ENCODE assay signal across 8 cellular contexts in the genomic region with DNA sequence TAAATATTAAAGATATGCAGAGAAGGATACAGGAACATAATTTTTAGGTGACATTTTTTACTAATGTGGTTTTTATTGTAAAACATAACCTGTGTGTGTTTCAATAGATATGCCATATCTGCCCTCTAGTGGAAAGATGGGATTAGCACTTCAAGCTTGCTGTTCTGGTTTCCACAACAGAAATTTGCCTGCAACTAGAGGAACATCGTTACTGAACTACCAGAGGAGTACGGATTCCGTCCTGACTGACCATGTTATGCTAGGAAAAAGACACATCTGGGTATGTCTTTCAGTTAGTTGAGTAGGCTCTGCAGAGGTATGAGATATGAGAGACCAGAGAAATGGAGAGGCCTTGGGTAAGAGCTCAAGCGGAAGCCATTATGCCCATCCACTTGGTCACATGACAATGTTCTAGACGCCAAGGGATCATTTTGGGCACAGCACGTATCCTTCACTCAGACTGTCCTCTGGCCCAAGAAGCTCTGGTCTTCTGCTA.
DNase-seq lines count a peak whose midpoint lies in the region; ATAC-seq, FAIRE-seq and TF ChIP-seq lines count a peak whose summit lies in the region.

No MANE protein-coding gene starts in this region.

- no peaks in the 10 kb centered on the region for H3K9me2 ChIP-seq in GM23338 (ENCODE audit: insufficient read depth)

- FAIRE-seq in G401.6 (lab: Jason Lieb, UNC) (peak; percentile 94), bronchial epithelial cell (lab: Jason Lieb, UNC) (peak; percentile 50)

- H3K36me3 ChIP-seq in GM23338 (ENCODE audit: insufficient read depth) (no peaks in the 10 kb centered on the region), bronchial epithelial cell (ENCODE audit: control insufficient read depth, insufficient read depth, low read length) (no peaks in the 10 kb centered on the region), kidney epithelial cell (ENCODE audit: control insufficient read depth, insufficient read depth, low read length) (no peaks in the 10 kb centered on the region)

- H3F3A ChIP-seq in GM23338 (replicated peaks; ENCODE audit: low read depth): no peaks in the 10 kb centered on the region

- H3K4me1 ChIP-seq in GM23338 (ENCODE audit: insufficient read depth): peaks cover 17% of the 10 kb centered on the region

- no peaks in the 10 kb centered on the region for H4K20me1 ChIP-seq in GM23338 (replicated peaks; ENCODE audit: insufficient read depth)

- no peaks in the 10 kb centered on the region for H3K79me2 ChIP-seq in GM23338 (replicated peaks; ENCODE audit: insufficient read depth)

- H3K27me3 Mint-ChIP-seq in GM23338 (ENCODE audit: insufficient read depth, low read depth, poor library complexity): no peaks in the 10 kb centered on the region

- no peaks in the 10 kb centered on the region for H3K36me3 Mint-ChIP-seq in GM23338 (ENCODE audit: low read depth)

- ATAC-seq in GM23338: peak; percentile 69

- H3K27me3 ChIP-seq in GM23338 (ENCODE audit: insufficient read depth) (no peaks in the 10 kb centered on the region), bronchial epithelial cell (ENCODE audit: control insufficient read depth, insufficient read depth, low read length) (no peaks in the 10 kb centered on the region), kidney epithelial cell (ENCODE audit: control insufficient read depth, insufficient read depth, low read length) (no peaks in the 10 kb centered on the region)

- H3K4me1 Mint-ChIP-seq in GM23338: peaks cover 35% of the 10 kb centered on the region

- no peak overlapping the region for H3K4me2 ChIP-seq in GM23338

- peak overlapping the region; percentile 27; the same call in 2 of the 3 replicates for H3K4me3 Mint-ChIP-seq in GM23338

- H3K27ac Mint-ChIP-seq in GM23338: no peak overlapping the region

- no peak overlapping the region for H3K4me3 ChIP-seq in GM23338
- peak overlapping the region; percentile 49 for H3K4me3 ChIP-seq in Jurkat, Clone E6-1 (ENCODE audit: low read length)
- no peak overlapping the region for H3K4me3 ChIP-seq in bronchial epithelial cell (ENCODE audit: low read depth, low read length)
- H3K4me3 ChIP-seq in kidney epithelial cell (ENCODE audit: low read depth, low read length): no peak overlapping the region

- H3K9me3 Mint-ChIP-seq in GM23338: no peaks in the 10 kb centered on the region

- H3K27ac ChIP-seq in 22Rv1 (no peak overlapping the region), GM23338 (ENCODE audit: low read depth) (no peak overlapping the region)

- DNase-seq in GM23338 (ENCODE audit: low spot score): peak; percentile 88
- DNase-seq in Jurkat, Clone E6-1 (ENCODE audit: low read depth, low spot score): peak; percentile 76
- peak; percentile 37 for DNase-seq in OCI-M2 (lab: John Stamatoyannopoulos, UW; ENCODE audit: unreplicated experiment)
- DNase-seq in bronchial epithelial cell (ENCODE audit: low read depth): peak; percentile 72
- DNase-seq in kidney epithelial cell (ENCODE audit: low read depth): peak; percentile 29
- peak; percentile 91 for DNase-seq in superior temporal gyrus (ENCODE audit: extremely low spot score)

- TF ChIP-seq CTCF in 22Rv1 (IDR thresholded peaks at IDR 0.05) (peak; percentile 85), GM23338 (conservative IDR thresholded peaks at IDR 0.05; ENCODE audit: low read depth in 2 of 2) (peak; percentile 85 to 98), bronchial epithelial cell (IDR thresholded peaks at IDR 0.05; ENCODE audit: insufficient read depth, low read length, severe bottlenecking) (peak; percentile 65), kidney epithelial cell (IDR thresholded peaks at IDR 0.05; ENCODE audit: insufficient read depth, low read length, poor library complexity, severe bottlenecking) (peak; percentile 71)

- peak overlapping the region; percentile 79 for H2AFZ ChIP-seq in GM23338

TF ChIP-seq in GM23338, 12 proteins besides CTCF, POLR2A, EP300 and RAD21:
- TF ChIP-seq ZNF114 (CRISPR knock-in tag; IDR thresholded peaks at IDR 0.05) (0 out of 2 replicates have a peak, but pooled peaks have one; percentile 11), JUNB (IDR thresholded peaks at IDR 0.05; ENCODE audit: unreplicated experiment) (no peak)
TF ChIP-seq in GM23338: peak in this region for 1.

Comparison
In these comparisons a context has a peak if more than half of its experiments do, and no peak if none do; other contexts are left out.
1. DNase-seq: peak in every context shown above with its lines; median percentile 91 in superior temporal gyrus; 88 in GM23338; 76 in Jurkat, Clone E6-1; 72 in bronchial epithelial cell; 37 in OCI-M2; 29 in kidney epithelial cell.